18 cellular contexts compared by ENCODE assay signal in genomic region chrX:45524805-45525204, GRCh38.
"Had no signal": no experiment of that assay in that cellular context is flagged by ENCODE, and none has a peak within 500 bp of the region (broad histone marks: within the 10 kb centered on the region; RNA-seq: fewer than 3 reads in every experiment).

No MANE protein-coding gene starts in this region.

- ATAC-seq: gastrocnemius medialis; left cardiac atrium; left ventricle myocardium superior; naive thymus-derived CD4-positive, alpha-beta T cell; right cardiac atrium had no signal

- H3K4me1 ChIP-seq: esophagus muscularis mucosa, gastrocnemius medialis had no signal

- DNase-seq: cortex of kidney; effector memory CD4-positive, alpha-beta T cell; gastrocnemius medialis; glutamatergic neuron; immature natural killer cell; kidney; left cardiac atrium; left ventricle myocardium superior; naive thymus-derived CD4-positive, alpha-beta T cell; nephron progenitor cell; right cardiac atrium; small intestine; stimulated activated CD4-positive, alpha-beta T cell treated with anti-CD3 and anti-CD28 coated beads, Interleukin-12 subunit alpha, Interleukin-12 subunit beta, amount 100 ng/mL, for 4 hours; stimulated activated naive CD4-positive, alpha-beta T cell; trophoblast cell had no signal

- H3K36me3 ChIP-seq: esophagus muscularis mucosa, gastrocnemius medialis had no signal

- H3K27ac ChIP-seq: epithelial cell of prostate, esophagus muscularis mucosa, gastrocnemius medialis had no signal

- H3K9me3 ChIP-seq: esophagus muscularis mucosa, gastrocnemius medialis had no signal

- H3K4me3 ChIP-seq: esophagus muscularis mucosa, gastrocnemius medialis, lung had no signal
